24 cellular contexts compared by ENCODE assay signal in the genomic region with DNA sequence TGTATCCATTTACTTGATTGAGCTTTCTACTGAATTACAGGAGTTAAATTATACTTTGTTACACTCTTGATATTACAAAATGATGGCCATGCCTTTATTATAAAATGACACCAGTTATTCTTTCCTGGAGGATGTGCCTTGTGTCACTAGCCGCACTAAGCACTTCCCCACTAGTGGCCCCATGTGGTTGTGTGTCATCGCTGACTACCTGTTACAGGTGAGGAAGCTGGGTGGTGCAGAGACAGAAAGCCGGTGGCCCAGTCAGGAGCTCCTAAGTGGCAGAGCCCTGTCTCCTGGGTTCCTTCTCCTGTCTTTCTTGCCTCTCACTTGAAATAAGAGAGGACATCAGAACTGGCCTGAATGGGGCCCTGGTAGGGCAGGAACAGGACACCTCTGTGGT.
DNase-seq lines count a peak whose midpoint lies in the region; ATAC-seq, FAIRE-seq and TF ChIP-seq lines count a peak whose summit lies in the region.
"Had no signal": no experiment of that assay in that cellular context is flagged by ENCODE, and none has a peak within 500 bp of the region (broad histone marks: within the 10 kb centered on the region; RNA-seq: fewer than 3 reads in every experiment).

No MANE protein-coding gene starts in this region.

- H3K9me3 Mint-ChIP-seq in astrocyte (ENCODE audit: unreplicated experiment): no peaks in the 10 kb centered on the region
- H3K9me3 Mint-ChIP-seq: activated T-cell treated with anti-CD3 and anti-CD28 coated beads, Interleukin-2, amount 50 U/mL, for 24 hours; stimulated activated naive CD8-positive, alpha-beta T cell treated with anti-CD3 and anti-CD28 coated beads, Interleukin-15, Interleukin-2, amounts not matched to agents 100 ng/mL and 50 ng/mL, for 24 hours had no signal

- H3K9ac ChIP-seq in astrocyte (ENCODE audit: low read length) (no peak overlapping the region), keratinocyte (ENCODE audit: control insufficient read depth, extremely low read depth, insufficient read depth, low read length) (peak overlapping the region; percentile 41)

- TF ChIP-seq EP300 in transverse colon (IDR thresholded peaks at IDR 0.05; ENCODE audit: low read depth): no peak

- in situ Hi-C loops in transverse colon (cut with MboI; ENCODE audit: low pct_ligation_motif_present in 1 of 4, low pct_unique_long_range_greater_than_20kb in 1 of 4, low sequenced_read_pairs in 3 of 4): no loop called here

- peaks cover 100% of the 10 kb centered on the region for H3K79me2 ChIP-seq in astrocyte (ENCODE audit: insufficient read depth, low read length)
- H3K79me2 ChIP-seq in keratinocyte (ENCODE audit: control insufficient read depth, insufficient read depth, low read length): peaks cover 85% of the 10 kb centered on the region

- FAIRE-seq in astrocyte (lab: Jason Lieb, UNC) (no peak), keratinocyte (lab: Jason Lieb, UNC) (no peak)
- FAIRE-seq: endometrium, GM18507, H1 had no signal

- no peak for ATAC-seq in left lobe of liver
- ATAC-seq: T-helper 17 cell had no signal

- H3K27ac Mint-ChIP-seq in astrocyte (ENCODE audit: unreplicated experiment): peak overlapping the region; percentile 67
- H3K27ac Mint-ChIP-seq: CD4-positive, alpha-beta memory T cell; stimulated activated naive CD8-positive, alpha-beta T cell treated with anti-CD3 and anti-CD28 coated beads, Interleukin-15, Interleukin-2, amounts not matched to agents 100 ng/mL and 50 ng/mL, for 24 hours; T-helper 17 cell had no signal

- dilution Hi-C loops in keratinocyte (cut with MboI; ENCODE audit: extremely low pct_ligation_motif_present, low sequenced_read_pairs): no loop called here

- 46% methylated on average over 3 of the region's 3 CpGs; no CpG with 5 or more reads in 1 of the 2 donors for WGBS in transverse colon (ENCODE audit: low coverage in 1 of 2), 2 donors

- H3K4me2 ChIP-seq in astrocyte (ENCODE audit: low read length) (no peak overlapping the region), keratinocyte (ENCODE audit: control insufficient read depth, extremely low read depth, insufficient read depth, low read depth, low read length) (peak overlapping the region; percentile 84)

- no peaks in the 10 kb centered on the region for H3K27me3 Mint-ChIP-seq in astrocyte (ENCODE audit: low read depth, unreplicated experiment)
- H3K27me3 Mint-ChIP-seq: activated T-cell treated with anti-CD3 and anti-CD28 coated beads, Interleukin-2, amount 50 U/mL, for 24 hours; progenitor cell of endocrine pancreas; stimulated activated naive CD8-positive, alpha-beta T cell treated with anti-CD3 and anti-CD28 coated beads, Interleukin-15, Interleukin-2, amounts not matched to agents 100 ng/mL and 50 ng/mL, for 24 hours had no signal

- H3K4me3 Mint-ChIP-seq in astrocyte (ENCODE audit: unreplicated experiment): no peak overlapping the region
- H3K4me3 Mint-ChIP-seq: activated T-cell treated with anti-CD3 and anti-CD28 coated beads, Interleukin-2, amount 50 U/mL, for 24 hours; stimulated activated naive CD8-positive, alpha-beta T cell treated with anti-CD3 and anti-CD28 coated beads, Interleukin-15, Interleukin-2, amounts not matched to agents 100 ng/mL and 50 ng/mL, for 24 hours; T-helper 17 cell had no signal

- H4K20me1 ChIP-seq in astrocyte (ENCODE audit: insufficient read depth, low read length) (peaks cover 97% of the 10 kb centered on the region), keratinocyte (ENCODE audit: control insufficient read depth, extremely low read depth, insufficient read depth, low read length) (no peaks in the 10 kb centered on the region)

- H3K27ac ChIP-seq in astrocyte (ENCODE audit: low read depth, low read length) (no peak overlapping the region), keratinocyte (ENCODE audit: control insufficient read depth, insufficient read depth, low read length) (peak overlapping the region; percentile 88), transverse colon (peak overlapping the region; percentile 35 to 67 (median 62))
- H3K27ac ChIP-seq: brain microvascular endothelial cell, coronary artery, thyroid gland had no signal

- H3K4me3 ChIP-seq in Jurkat, Clone E6-1 (ENCODE audit: low read length): peak overlapping the region; percentile 0; the same call in 1 of the 2 replicates
- H3K4me3 ChIP-seq in astrocyte (ENCODE audit: insufficient read depth, low read depth, low read length) (no peak overlapping the region), keratinocyte (ENCODE audit: control insufficient read depth in 2 of 3, extremely low read depth in 1 of 3, insufficient read depth in 2 of 3, low read depth in 1 of 3, low read length in 3 of 3) (no peak overlapping the region), transverse colon (no peak overlapping the region)
- H3K4me3 ChIP-seq: coronary artery, sigmoid colon, thyroid gland had no signal

- peaks cover 9% of the 10 kb centered on the region for H3K4me1 ChIP-seq in astrocyte (ENCODE audit: insufficient read depth, low read length)
- H3K4me1 ChIP-seq in keratinocyte (ENCODE audit: control insufficient read depth, extremely low read depth, insufficient read depth, low read length): peaks cover 44% of the 10 kb centered on the region
- H3K4me1 ChIP-seq in transverse colon: peaks cover 11 to 38% (median 26%) of the 10 kb centered on the region in 4 donors

- H3K36me3 ChIP-seq in astrocyte (ENCODE audit: insufficient read depth, low read length) (no peaks in the 10 kb centered on the region), keratinocyte (ENCODE audit: control insufficient read depth in 2 of 2, extremely low read depth in 1 of 2, insufficient read depth in 2 of 2, low read length in 2 of 2) (no peaks in the 10 kb centered on the region), transverse colon (no peaks in the 10 kb centered on the region)
- H3K36me3 ChIP-seq: brain microvascular endothelial cell, sigmoid colon, thyroid gland had no signal

- H3K36me3 Mint-ChIP-seq in astrocyte (ENCODE audit: low read depth, unreplicated experiment): no peaks in the 10 kb centered on the region
- H3K36me3 Mint-ChIP-seq: CD4-positive, alpha-beta memory T cell had no signal

- H3K9me1 ChIP-seq in keratinocyte (ENCODE audit: control insufficient read depth, extremely low read depth, insufficient read depth, low read length): no peaks in the 10 kb centered on the region

- TF ChIP-seq CTCF in astrocyte (IDR thresholded peaks at IDR 0.05; ENCODE audit: insufficient read depth, low read depth, low read length) (no peak), keratinocyte (optimal IDR thresholded peaks at IDR 0.05 in 1 of 3, IDR thresholded peaks at IDR 0.05 in 1 of 3, conservative IDR thresholded peaks at IDR 0.05 in 1 of 3; ENCODE audit: extremely low read depth in 1 of 3, insufficient read depth in 2 of 3, low read length in 3 of 3) (no peak), transverse colon (IDR thresholded peaks at IDR 0.05) (no peak)

- H3K4me1 Mint-ChIP-seq in astrocyte (ENCODE audit: low read depth, unreplicated experiment): peaks cover 67% of the 10 kb centered on the region

- intact Hi-C loops in transverse colon (cut with DNase I; ENCODE audit: low total_unique reads): no loop called here

- no peaks in the 10 kb centered on the region for H3K9me3 ChIP-seq in astrocyte (ENCODE audit: insufficient read depth, low read depth, low read length)
- no peaks in the 10 kb centered on the region for H3K9me3 ChIP-seq in keratinocyte (ENCODE audit: control insufficient read depth, low read depth, low read length)
- H3K9me3 ChIP-seq in transverse colon: no peaks in the 10 kb centered on the region
- H3K9me3 ChIP-seq: sigmoid colon, thyroid gland had no signal

- TF ChIP-seq POLR2A in transverse colon (IDR thresholded peaks at IDR 0.05): no peak

- no peak for DNase-seq in Jurkat, Clone E6-1 (ENCODE audit: low read depth, low spot score)
- no peak for DNase-seq in astrocyte (ENCODE audit: low read depth)
- DNase-seq in keratinocyte (ENCODE audit: low read depth, low spot score): no peak
- DNase-seq in transverse colon: peak; percentile 63
- no peak for DNase-seq in GM19240 (ENCODE audit: insufficient read length, low spot score)
- no peak for DNase-seq in hypothalamus (lab: John Stamatoyannopoulos, UW)
- DNase-seq in left lobe of liver (ENCODE audit: low spot score): no peak
- DNase-seq: activated CD4-positive, alpha-beta T cell treated with anti-CD3 and anti-CD28 coated beads for 48 hours; activated T-cell treated with anti-CD3 and anti-CD28 coated beads, Interleukin-2, amount 50 U/mL, for 24 hours; CD4-positive, alpha-beta memory T cell; head of caudate nucleus; left ventricle myocardium superior; NCI-H1092; NCI-H187; sigmoid colon; T-helper 17 cell; thyroid gland had no signal

- H3K27me3 ChIP-seq in astrocyte (ENCODE audit: insufficient read depth, low read length): no peaks in the 10 kb centered on the region
- no peaks in the 10 kb centered on the region for H3K27me3 ChIP-seq in keratinocyte (ENCODE audit: control insufficient read depth, extremely low read depth, insufficient read depth, low read length)
- H3K27me3 ChIP-seq in transverse colon: no peaks in the 10 kb centered on the region
- H3K27me3 ChIP-seq: brain microvascular endothelial cell, sigmoid colon, thyroid gland had no signal

- H2AFZ ChIP-seq in astrocyte (ENCODE audit: low read depth, low read length): no peak overlapping the region
- H2AFZ ChIP-seq in keratinocyte (ENCODE audit: control insufficient read depth, low read length): no peak overlapping the region
